Comparison of ENCODE assay signal across 8 cellular contexts in genomic region chr17:75978938-75979704, GRCh38. TPM values are rescaled to one million over a fixed set of nuclear protein-coding genes. Genes with fewer than 3 reads are reported as not detected.
DNase-seq lines count a peak whose midpoint lies in the region; ATAC-seq, FAIRE-seq and TF ChIP-seq lines count a peak whose summit lies in the region.

Gene ACOX1, minus strand, starts transcription at chr17:75979166. Its CDS starts 93 bp downstream, at chr17:75979073.
Gene TEN1, plus strand, starts transcription at chr17:75979240. Its CDS starts 6,953 bp downstream, at chr17:75986193.

- ATAC-seq in HG02885 (IDR thresholded peaks at IDR 0.05; ENCODE audit: poor library complexity, unreplicated experiment) (peak; percentile 90), left ventricle myocardium superior (peak; percentile 96), psoas muscle (peak; percentile 95 to 98 (median 96))

- peak; percentile 50 for FAIRE-seq in urothelium cell line (lab: Jason Lieb, UNC)

- WGBS in psoas muscle, 3 donors, result 0% methylated on average over 56 to 72 of the region's 72 CpGs

- TF ChIP-seq CTCF in GM13977 (IDR thresholded peaks at IDR 0.05; ENCODE audit: extremely low read depth, insufficient read depth, missing control alignments) (peak; percentile 40), psoas muscle (IDR thresholded peaks at IDR 0.05) (no peak)

- H3K27ac ChIP-seq in angular gyrus (ENCODE audit: low read depth, low read length) (peak within 1 kb of the TSS; percentile 93), psoas muscle (peak within 1 kb of the TSS; percentile 94)

- in situ Hi-C loops in GM13977 (cut with MboI; ENCODE audit: low pct_unique_long_range_greater_than_20kb, low sequenced_read_pairs, unreplicated experiment), result no loop called here

- peaks cover 31% of the 10 kb centered on the region for H3K4me1 ChIP-seq in psoas muscle

- peaks cover 0 to 4% of the 10 kb centered on the region in 2 donors for H3K36me3 ChIP-seq in psoas muscle (ENCODE audit: insufficient read depth in 1 of 2, low read depth in 1 of 2)

- no peaks in the 10 kb centered on the region for H3K27me3 ChIP-seq in psoas muscle (ENCODE audit: insufficient read depth in 3 of 3, low read length in 2 of 3)

- peak within 1 kb of the TSS; percentile 85 for H3K4me3 ChIP-seq in psoas muscle

- DNase-seq in GM13977 (ENCODE audit: low spot score) (peak; percentile 93), NCI-H187 (lab: John Stamatoyannopoulos, UW) (peak; percentile 94 to 96), T-helper 2 cell (peak; percentile 87 to 98 (median 93)), left ventricle myocardium superior (peak; percentile 98), psoas muscle (peak; percentile 98 to 99), urothelium cell line (ENCODE audit: low spot score) (peak; percentile 99)

- intact Hi-C loops in left ventricle myocardium superior (cut with micrococcal nuclease) (no loop called here), psoas muscle (cut with DNase I) (loop anchor here in 1 of 2 donors (5.0 kb wide), 1 partner anchor 37 kb away; the partner anchor contains the start of gene FBF1)

- H3K9me3 ChIP-seq in psoas muscle, result no peaks in the 10 kb centered on the region

RNA-seq across cellular contexts. Expression of gene ACOX1, which starts in this region (rescaled TPM):
- 101 TPM for total RNA-seq in left ventricle myocardium superior
- 10 to 100 TPM; 58.1 to 78.8 (median 64.4) TPM for total RNA-seq in psoas muscle
- 10 to 100 TPM; 13.0 to 26.1 (median 16.3) TPM for polyA plus RNA-seq in psoas muscle

RNA-seq across cellular contexts. Expression of gene TEN1, which starts in this region (rescaled TPM):
- 6.6 TPM for total RNA-seq in left ventricle myocardium superior
- 1 to 10 TPM; 3.4 to 8.8 (median 7.0) TPM for total RNA-seq in psoas muscle
- 10 to 100 TPM; 14.7 to 21.1 (median 19.4) TPM for polyA plus RNA-seq in psoas muscle

Comparison
In these comparisons a context has a peak if more than half of its experiments do, and no peak if none do; other contexts are left out.
1. Peak in every context shown above with its lines: DNase-seq, ATAC-seq, H3K4me3 ChIP-seq and H3K27ac ChIP-seq.